21 cellular contexts compared by ENCODE assay signal in the genomic region with DNA sequence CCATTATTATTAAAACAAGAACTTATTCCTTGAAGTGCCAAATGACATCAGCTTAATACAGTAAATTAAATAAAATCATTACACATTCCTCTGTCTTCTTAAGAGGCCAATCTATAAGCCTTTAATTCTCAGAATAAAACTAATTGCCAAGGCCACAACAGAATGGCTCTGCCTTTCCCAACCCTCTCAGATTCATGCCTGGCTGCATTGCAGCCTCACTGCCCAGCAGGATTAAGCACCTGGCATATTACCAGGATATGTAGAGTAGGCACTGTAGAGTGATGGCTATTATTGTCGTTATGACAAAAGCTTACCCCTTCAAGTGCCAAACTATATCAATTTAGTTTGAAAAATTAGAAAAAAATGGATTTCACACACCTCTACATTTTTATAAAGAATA. TPM values are rescaled to one million over a fixed set of nuclear protein-coding genes. Genes with fewer than 3 reads are reported as not detected.
"Had no signal": no experiment of that assay in that cellular context is flagged by ENCODE, and none has a peak within 500 bp of the region (broad histone marks: within the 10 kb centered on the region; RNA-seq: fewer than 3 reads in every experiment).

No MANE protein-coding gene starts in this region.

- H3K9me3 ChIP-seq: colonic mucosa, testis, upper lobe of left lung had no signal

- ATAC-seq: left lobe of liver; sciatic nerve; stimulated activated effector memory CD8-positive, alpha-beta T cell treated with anti-CD3 and anti-CD28 coated beads, Interleukin-12 subunit alpha, Interleukin-12 subunit beta, amount 100 ng/mL, for 72 hours had no signal

- H3K4me1 ChIP-seq: colonic mucosa, testis, upper lobe of left lung had no signal

- DNase-seq: activated B cell treated with CpG ODN at 0.5 μM for 24 hours; activated CD4-positive, alpha-beta memory T cell treated with anti-CD3 and anti-CD28 coated beads for 36 hours; activated CD4-positive, alpha-beta T cell treated with anti-CD3 and anti-CD28 coated beads for 4 hours; activated naive CD4-positive, alpha-beta T cell; activated naive CD8-positive, alpha-beta T cell treated with anti-CD3 and anti-CD28 coated beads, Interleukin-2, amount 10 ng/mL, durations not matched to agents 7 days and 5 days; amygdala; colonic mucosa; erythroblast; foreskin melanocyte; glutamatergic neuron; midbrain; stimulated activated CD4-positive, alpha-beta T cell treated with anti-CD3 and anti-CD28 coated beads, Interleukin-4, amount 100 ng/mL, for 24 hours; T-helper 9 cell; testis; upper lobe of left lung had no signal

- H3K36me3 ChIP-seq: colonic mucosa, upper lobe of left lung had no signal

- H3K27me3 ChIP-seq: colonic mucosa, testis, upper lobe of left lung had no signal

- H3K4me3 ChIP-seq: colonic mucosa, testis, upper lobe of left lung had no signal

- H3K27ac ChIP-seq: colonic mucosa, testis, upper lobe of left lung had no signal

RNA-seq across cellular contexts. Expression of gene CALCA, which starts 9.4 kb away (rescaled TPM):
- total RNA-seq: activated B cell treated with CpG ODN at 0.5 μM for 24 hours; activated CD4-positive, alpha-beta memory T cell treated with anti-CD3 and anti-CD28 coated beads for 36 hours; activated naive CD8-positive, alpha-beta T cell treated with anti-CD3 and anti-CD28 coated beads, Interleukin-2, amount 10 ng/mL, durations not matched to agents 7 days and 5 days; mammary epithelial cell; testis had no signal
- polyA plus RNA-seq: keratinocyte, mammary epithelial cell, neural cell had no signal
